Comparison of ENCODE assay signal across 8 cellular contexts in the genomic region with DNA sequence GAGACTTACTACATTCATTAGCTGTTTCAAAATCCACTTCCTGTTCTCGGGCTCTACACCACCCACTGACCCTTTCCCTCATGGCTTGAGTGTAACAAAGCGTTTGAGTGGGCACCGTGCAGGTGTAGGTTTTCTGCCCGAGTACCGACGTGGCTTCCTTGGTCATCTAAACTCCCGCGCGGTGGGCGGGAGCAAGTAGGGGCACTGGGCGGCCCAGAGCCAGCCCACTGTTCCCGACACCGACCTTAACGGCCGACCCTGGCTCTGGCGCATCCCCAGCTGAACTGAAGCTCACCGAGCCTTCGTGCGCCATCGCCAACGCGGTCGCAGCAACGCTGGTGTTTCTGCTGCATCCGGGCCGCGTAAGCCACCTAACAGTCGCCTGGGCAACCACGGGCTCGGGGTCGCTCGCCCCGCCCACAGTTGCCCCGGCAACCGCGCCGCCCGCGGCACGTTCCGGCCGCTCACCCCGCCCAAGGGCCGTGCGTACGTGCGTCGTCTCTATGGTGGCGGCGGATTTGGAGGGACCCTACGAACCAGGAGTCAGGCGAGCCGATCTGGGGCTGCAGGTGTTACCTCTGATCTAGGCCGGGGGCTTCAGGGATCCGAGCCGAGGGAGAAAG. TPM values are rescaled to one million over a fixed set of nuclear protein-coding genes. Genes with fewer than 3 reads are reported as not detected.
DNase-seq lines count a peak whose midpoint lies in the region; ATAC-seq, FAIRE-seq and TF ChIP-seq lines count a peak whose summit lies in the region.

Gene C2orf81 (minus strand): TSS at position 372 of the 623 bp plus-strand sequence. CDS start 59 bp downstream, at position 313.
A gene with protein sequence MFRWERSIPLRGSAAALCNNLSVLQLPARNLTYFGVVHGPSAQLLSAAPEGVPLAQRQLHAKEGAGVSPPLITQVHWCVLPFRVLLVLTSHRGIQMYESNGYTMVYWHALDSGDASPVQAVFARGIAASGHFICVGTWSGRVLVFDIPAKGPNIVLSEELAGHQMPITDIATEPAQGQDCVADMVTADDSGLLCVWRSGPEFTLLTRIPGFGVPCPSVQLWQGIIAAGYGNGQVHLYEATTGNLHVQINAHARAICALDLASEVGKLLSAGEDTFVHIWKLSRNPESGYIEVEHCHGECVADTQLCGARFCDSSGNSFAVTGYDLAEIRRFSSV (plus strand): TSS at position 483 of the 623 bp plus-strand sequence. CDS start 424 bp downstream, outside the sequence.

- H3K36me3 Mint-ChIP-seq in Calu3 (ENCODE audit: insufficient read depth, unreplicated experiment) = peaks cover 58% of the 10 kb centered on the region

- FAIRE-seq in endothelial cell of umbilical vein (lab: Jason Lieb, UNC) = peak; percentile 94

- no peak for TF ChIP-seq POLR2A in endothelial cell of umbilical vein (IDR thresholded peaks at IDR 0.05; ENCODE audit: low read depth, low read length)

- DNase-seq in Calu3 (peak; percentile 95), NT2/D1 (ENCODE audit: low read depth, low spot score) (peak; percentile 89), endothelial cell of umbilical vein (ENCODE audit: low read depth, low spot score) (peak; percentile 86), mucosa of descending colon (peak; percentile 86 to 93 (median 90))
- peak; percentile 96 for DNase-seq in activated CD8-positive, alpha-beta memory T cell treated with anti-CD3 and anti-CD28 coated beads, Interleukin-2, amount 50 U/mL, for 4 hours
- DNase-seq in stimulated activated CD8-positive, alpha-beta memory T cell treated with anti-CD3 and anti-CD28 coated beads, Interleukin-4, amount 100 ng/mL, for 24 hours (ENCODE audit: low read depth) = peak; percentile 95

- H4K20me1 ChIP-seq in endothelial cell of umbilical vein (replicated peaks; ENCODE audit: control insufficient read depth, extremely low read depth, insufficient read depth, low read length) = no peaks in the 10 kb centered on the region

- BruUV-seq in Calu3 (replicated peaks; lab: Mats Ljungman, UMichigan) = no TSS peak
- no TSS peak for BruUV-seq in endothelial cell of umbilical vein (replicated peaks; lab: Mats Ljungman, UMichigan)

- dilution Hi-C loops in endothelial cell of umbilical vein (cut with MboI; ENCODE audit: extremely low pct_ligation_motif_present, low sequenced_read_pairs) = no loop called here

- H3K9me3 Mint-ChIP-seq in Calu3 (ENCODE audit: low read depth, unreplicated experiment) = no peaks in the 10 kb centered on the region

- H3K79me2 ChIP-seq in endothelial cell of umbilical vein (ENCODE audit: control insufficient read depth, insufficient read depth, low read length) = no peaks in the 10 kb centered on the region

- H2AFZ ChIP-seq in endothelial cell of umbilical vein (ENCODE audit: low read depth, low read length) = peak within 1 kb of the TSS; percentile 87

- ATAC-seq in GM21447 (IDR thresholded peaks at IDR 0.05; ENCODE audit: unreplicated experiment) = peak; percentile 86
- ATAC-seq in mucosa of descending colon = peak; percentile 95

- H3K27me3 ChIP-seq in HUES6 (ENCODE audit: control insufficient read depth, insufficient read depth, low read length) (peaks cover 26% of the 10 kb centered on the region; the same call in 1 of the 2 replicates), NT2/D1 (ENCODE audit: insufficient read depth, insufficient read length) (peaks cover 19% of the 10 kb centered on the region), endothelial cell of umbilical vein (ENCODE audit: control insufficient read depth in 2 of 2, insufficient read depth in 2 of 2, low read length in 2 of 2) (peaks cover 7 to 14% of the 10 kb centered on the region in 2 experiments)

- H3K9me3 ChIP-seq in HUES6 (ENCODE audit: control insufficient read depth, insufficient read depth, low read depth, low read length) (no peaks in the 10 kb centered on the region), NT2/D1 (ENCODE audit: insufficient read depth, low read length) (no peaks in the 10 kb centered on the region), endothelial cell of umbilical vein (replicated peaks; ENCODE audit: control insufficient read depth, insufficient read depth, low read length) (no peaks in the 10 kb centered on the region), mucosa of descending colon (no peaks in the 10 kb centered on the region)

- intact Hi-C loops in Calu3 (cut with micrococcal nuclease; ENCODE audit: unreplicated experiment) (no loop called here), endothelial cell of umbilical vein (cut with micrococcal nuclease) (loop anchor here (1.0 kb wide), 2 partner anchors 19 to 33 kb away; no protein-coding TSS in a partner anchor), mucosa of descending colon (cut with DNase I, micrococcal nuclease) (no loop called here)

- H3K27me3 Mint-ChIP-seq in Calu3 (ENCODE audit: unreplicated experiment) = no peaks in the 10 kb centered on the region

- peak within 1 kb of the TSS; percentile 69 for H3K4me2 ChIP-seq in endothelial cell of umbilical vein (ENCODE audit: insufficient read depth, low read length)

- H3K27ac ChIP-seq in HUES6 (ENCODE audit: low read depth, low read length) = no peak within 1 kb of the TSS
- H3K27ac ChIP-seq in endothelial cell of umbilical vein (ENCODE audit: insufficient read depth, low read depth, low read length) = no peak within 1 kb of the TSS

- POLR2A ChIA-PET in endothelial cell of umbilical vein (lab: Charles Lee) = interaction anchor here (1.1 kb wide), 1 partner anchor 19 kb away, joined by 3 read pairs; no protein-coding TSS in a partner anchor

- peaks cover 35% of the 10 kb centered on the region for H3K4me1 Mint-ChIP-seq in Calu3 (ENCODE audit: low read depth, unreplicated experiment)

- TF ChIP-seq CTCF in Calu3 (IDR thresholded peaks at IDR 0.05; ENCODE audit: unreplicated experiment) = no peak
- no peak for TF ChIP-seq CTCF in endothelial cell of umbilical vein (IDR thresholded peaks at IDR 0.05; ENCODE audit: extremely low read depth in 1 of 2, insufficient read depth in 1 of 2, low read depth in 1 of 2, low read length in 2 of 2)
- TF ChIP-seq CTCF in mucosa of descending colon (IDR thresholded peaks at IDR 0.05) = no peak

- H3K4me3 ChIP-seq in HUES6 (ENCODE audit: low read depth, low read length) (peak within 1 kb of the TSS; percentile 79), NT2/D1 (ENCODE audit: insufficient read length, low read depth) (peak within 1 kb of the TSS; percentile 80), endothelial cell of umbilical vein (replicated peaks in 1 of 3; ENCODE audit: insufficient read depth in 1 of 3, low read depth in 1 of 3, low read length in 3 of 3) (peak within 1 kb of the TSS; percentile 43 to 73 (median 66)), mucosa of descending colon (peak within 1 kb of the TSS; percentile 14)

- H3K9ac ChIP-seq in HUES6 (ENCODE audit: low read length) = peak within 1 kb of the TSS; percentile 68
- peak within 1 kb of the TSS; percentile 90 for H3K9ac ChIP-seq in NT2/D1 (ENCODE audit: insufficient read length, low read depth)
- peak within 1 kb of the TSS; percentile 20 for H3K9ac ChIP-seq in endothelial cell of umbilical vein (replicated peaks; ENCODE audit: extremely low read depth, insufficient read depth, low read length)

- peak within 1 kb of the TSS; percentile 99 for H3K4me3 Mint-ChIP-seq in Calu3 (ENCODE audit: low read depth, unreplicated experiment)

- H3K36me3 ChIP-seq in HUES6 (ENCODE audit: control insufficient read depth, insufficient read depth, low read length) (peaks cover 18% of the 10 kb centered on the region), NT2/D1 (ENCODE audit: insufficient read depth, insufficient read length, low read length) (peaks cover 19% of the 10 kb centered on the region), endothelial cell of umbilical vein (ENCODE audit: control insufficient read depth in 2 of 2, extremely low read depth in 1 of 2, insufficient read depth in 2 of 2, low read length in 2 of 2) (peaks cover 0 to 8% of the 10 kb centered on the region in 2 experiments), mucosa of descending colon (ENCODE audit: low read depth) (no peaks in the 10 kb centered on the region)

- H3K9me1 ChIP-seq in endothelial cell of umbilical vein (replicated peaks; ENCODE audit: control insufficient read depth, extremely low read depth, insufficient read depth, low read length) = no peaks in the 10 kb centered on the region

- H3K4me1 ChIP-seq in HUES6 (ENCODE audit: control insufficient read depth, insufficient read depth, low read length) (no peaks in the 10 kb centered on the region), NT2/D1 (ENCODE audit: insufficient read depth, insufficient read length) (peaks cover 4% of the 10 kb centered on the region), endothelial cell of umbilical vein (ENCODE audit: control insufficient read depth, extremely low read depth, insufficient read depth, low read length) (peaks cover 9% of the 10 kb centered on the region), mucosa of descending colon (ENCODE audit: low read depth) (peaks cover 12% of the 10 kb centered on the region)

- H3K27ac Mint-ChIP-seq in Calu3 (ENCODE audit: unreplicated experiment) = peak within 1 kb of the TSS; percentile 96

- CTCF ChIA-PET in Calu3 (lab: Charles Lee) (interaction anchor here (1.2 to 1.4 kb wide), 3 partner anchors 19 to 30 kb away, joined by 3 to 8 read pairs (median 4); no protein-coding TSS in a partner anchor), endothelial cell of umbilical vein (lab: Charles Lee) (interaction anchor here (2.2 kb wide), 1 partner anchor 30 kb away, joined by 7 read pairs; no protein-coding TSS in a partner anchor)

RNA-seq across cellular contexts. Expression of gene C2orf81, which starts in this region (rescaled TPM):
- 4.0 and 5.7 TPM in 2 replicates for total RNA-seq in Calu3 (2022)
- total RNA-seq in endothelial cell of umbilical vein = 0.51 and 0.71 TPM in 2 replicates
- polyA plus RNA-seq in endothelial cell of umbilical vein = 0.16 and 0.17 TPM in 2 replicates
- polyA plus RNA-seq in endothelial cell of umbilical vein (2011; cell fraction: cytosol; rRNA removed) = 0.07 and 0.13 TPM in 2 replicates
- 0.17 TPM in 1 of 2 replicates, not detected in the other for polyA plus RNA-seq in endothelial cell of umbilical vein (2011; cell fraction: nucleus; rRNA removed)
- 0.12 and 0.40 TPM in 2 replicates for polyA plus RNA-seq in endothelial cell of umbilical vein (2012)
- polyA minus RNA-seq in endothelial cell of umbilical vein = not detected in 2 replicates
- 1.0 TPM for polyA minus RNA-seq in endothelial cell of umbilical vein (2011; cell fraction: cytosol; rRNA and poly(A)+ RNA removed)
- polyA minus RNA-seq in endothelial cell of umbilical vein (2011; cell fraction: nucleus; rRNA and poly(A)+ RNA removed) = not detected in 2 replicates
- total RNA-seq in mucosa of descending colon = 1 to 10 TPM in 2 of 3 donors, under 1 TPM in 1; 0.53 to 2.3 (median 1.9) TPM

RNA-seq across cellular contexts. Expression of the second gene that starts in this region (rescaled TPM):
- 30.5 and 32.3 TPM in 2 replicates for total RNA-seq in Calu3 (2022)
- 21.7 and 24.9 TPM in 2 replicates for total RNA-seq in endothelial cell of umbilical vein
- 46.3 and 53.0 TPM in 2 replicates for polyA plus RNA-seq in endothelial cell of umbilical vein
- polyA plus RNA-seq in endothelial cell of umbilical vein (2011; cell fraction: cytosol; rRNA removed) = 32.1 and 36.6 TPM in 2 replicates
- polyA plus RNA-seq in endothelial cell of umbilical vein (2011; cell fraction: nucleus; rRNA removed) = 25.6 and 29.4 TPM in 2 replicates
- polyA plus RNA-seq in endothelial cell of umbilical vein (2012) = 18.2 and 22.5 TPM in 2 replicates
- 32.4 and 35.7 TPM in 2 replicates for polyA minus RNA-seq in endothelial cell of umbilical vein
- 58.5 TPM for polyA minus RNA-seq in endothelial cell of umbilical vein (2011; cell fraction: cytosol; rRNA and poly(A)+ RNA removed)
- 5.0 and 5.5 TPM in 2 replicates for polyA minus RNA-seq in endothelial cell of umbilical vein (2011; cell fraction: nucleus; rRNA and poly(A)+ RNA removed)
- 1 to 10 TPM; 4.0 to 4.8 (median 4.5) TPM for total RNA-seq in mucosa of descending colon

Comparison
In these comparisons a context has a peak if more than half of its experiments do, and no peak if none do; other contexts are left out.
1. H3K4me3 ChIP-seq: peak in every context shown above with its lines; median percentile 80 in NT2/D1; 79 in HUES6; 66 in endothelial cell of umbilical vein; 14 in mucosa of descending colon.
2. H3K9ac ChIP-seq: peak in every context shown above with its lines; median percentile 90 in NT2/D1; 68 in HUES6; 20 in endothelial cell of umbilical vein.